8 cellular contexts compared by ENCODE assay signal in genomic region chr10:15744217-15744865, GRCh38. TPM values are rescaled to one million over a fixed set of nuclear protein-coding genes. Genes with fewer than 3 reads are reported as not detected.
DNase-seq lines count a peak whose midpoint lies in the region; ATAC-seq and TF ChIP-seq lines count a peak whose summit lies in the region.

No MANE protein-coding gene starts in this region.

- peak; percentile 56 for DNase-seq in EL
- DNase-seq in NCI-H82 treated with DMSO at 0.1 percent for 48 hours (lab: John Stamatoyannopoulos, UW; ENCODE audit: unreplicated experiment): peak; percentile 12
- DNase-seq in ascending aorta (ENCODE audit: low spot score in 2 of 2): no peak
- DNase-seq in kidney tubule cell (ENCODE audit: low spot score): peak; percentile 49
- DNase-seq in stimulated activated naive CD8-positive, alpha-beta T cell treated with anti-CD3 and anti-CD28 coated beads, Interleukin-15, amount 100 ng/mL, for 72 hours: peak; percentile 17 to 41

- no peaks in the 10 kb centered on the region for H3K27me3 Mint-ChIP-seq in stimulated activated naive CD8-positive, alpha-beta T cell treated with anti-CD3 and anti-CD28 coated beads, Interleukin-15, amount 100 ng/mL, for 72 hours

- H3K9me3 Mint-ChIP-seq in stimulated activated naive CD8-positive, alpha-beta T cell treated with anti-CD3 and anti-CD28 coated beads, Interleukin-15, amount 100 ng/mL, for 72 hours: no peaks in the 10 kb centered on the region

- no peaks in the 10 kb centered on the region for H3K36me3 ChIP-seq in ascending aorta

- H3K27ac Mint-ChIP-seq in stimulated activated naive CD8-positive, alpha-beta T cell treated with anti-CD3 and anti-CD28 coated beads, Interleukin-15, amount 100 ng/mL, for 72 hours: no peak overlapping the region

- H3K4me3 Mint-ChIP-seq in stimulated activated naive CD8-positive, alpha-beta T cell treated with anti-CD3 and anti-CD28 coated beads, Interleukin-15, amount 100 ng/mL, for 72 hours: no peak overlapping the region

- no peaks in the 10 kb centered on the region for H3K4me1 Mint-ChIP-seq in stimulated activated naive CD8-positive, alpha-beta T cell treated with anti-CD3 and anti-CD28 coated beads, Interleukin-15, amount 100 ng/mL, for 72 hours

- TF ChIP-seq CTCF in 22Rv1 (IDR thresholded peaks at IDR 0.05) (peak; percentile 81), ascending aorta (IDR thresholded peaks at IDR 0.05) (peak in 2 of 3 experiments; percentile 31 to 40)

- H3K9me3 ChIP-seq in ascending aorta: no peaks in the 10 kb centered on the region

- H3K27ac ChIP-seq in 22Rv1: no peak overlapping the region
- no peak overlapping the region for H3K27ac ChIP-seq in ascending aorta

- peak; percentile 79 for ATAC-seq in HG02798 (IDR thresholded peaks at IDR 0.05; ENCODE audit: poor library complexity, unreplicated experiment)
- ATAC-seq in stimulated activated naive CD8-positive, alpha-beta T cell treated with anti-CD3 and anti-CD28 coated beads, Interleukin-15, amount 100 ng/mL, for 72 hours: peak; percentile 63
- ATAC-seq in HG02623 (IDR thresholded peaks at IDR 0.05; ENCODE audit: unreplicated experiment): no peak

- H3K27me3 ChIP-seq in ascending aorta: no peaks in the 10 kb centered on the region

- no peak overlapping the region for H3K4me3 ChIP-seq in ascending aorta

- intact Hi-C loops in ascending aorta (cut with DNase I): no loop called here

- no peaks in the 10 kb centered on the region for H3K4me1 ChIP-seq in ascending aorta

RNA-seq across cellular contexts. Expression of gene ITGA8, which starts 24.6 kb away (rescaled TPM):
- total RNA-seq in ascending aorta: 231 TPM

Comparison
In these comparisons a context has a peak if more than half of its experiments do, and no peak if none do; other contexts are left out.
1. DNase-seq: peak in EL (single experiment), NCI-H82 treated with DMSO at 0.1 percent for 48 hours (single experiment), kidney tubule cell (single experiment) and stimulated activated naive CD8-positive, alpha-beta T cell treated with anti-CD3 and anti-CD28 coated beads, Interleukin-15, amount 100 ng/mL, for 72 hours (2 of 2); none in ascending aorta (0 of 2).